In the genomic region with DNA sequence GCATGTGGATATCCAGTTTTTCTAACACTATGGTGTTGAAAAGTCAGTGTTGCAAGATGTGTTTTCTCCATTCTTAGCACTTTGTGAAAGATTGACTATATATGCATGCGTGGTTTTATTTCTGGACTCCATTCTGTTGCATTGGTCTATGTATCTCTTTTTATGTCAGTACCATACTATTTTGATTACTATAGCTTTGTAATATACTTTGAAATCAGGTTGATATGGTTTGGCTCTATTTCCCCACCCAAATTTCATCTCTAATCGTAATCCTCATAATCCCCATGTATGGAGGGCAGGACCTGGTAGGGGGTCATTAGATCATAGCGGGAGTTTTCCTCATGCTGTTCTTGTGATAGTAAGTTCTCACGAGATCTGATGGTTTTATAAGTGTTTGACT, we compare ENCODE assay signal across 23 cellular contexts.
"Had no signal": no experiment of that assay in that cellular context is flagged by ENCODE, and none has a peak within 500 bp of the region (broad histone marks: within the 10 kb centered on the region; RNA-seq: fewer than 3 reads in every experiment).

No MANE protein-coding gene starts in this region.

- H3K27me3 Mint-ChIP-seq: naive thymus-derived CD8-positive, alpha-beta T cell; type B pancreatic cell had no signal

- H3K9me3 ChIP-seq: gastrocnemius medialis, prostate gland, sigmoid colon, thyroid gland had no signal

- H3K4me3 Mint-ChIP-seq: naive thymus-derived CD8-positive, alpha-beta T cell; nephron progenitor cell; stimulated activated effector memory CD8-positive, alpha-beta T cell treated with anti-CD3 and anti-CD28 coated beads, Interleukin-12 subunit alpha, Interleukin-12 subunit beta, amount 100 ng/mL, for 72 hours; type B pancreatic cell had no signal

- FAIRE-seq: keratinocyte had no signal

- H3K27ac Mint-ChIP-seq: nephron progenitor cell; stimulated activated effector memory CD8-positive, alpha-beta T cell treated with anti-CD3 and anti-CD28 coated beads, Interleukin-12 subunit alpha, Interleukin-12 subunit beta, amount 100 ng/mL, for 72 hours; type B pancreatic cell had no signal

- DNase-seq: cortex of kidney; foreskin fibroblast; gastrocnemius medialis; head of caudate nucleus; mesendoderm; midbrain; naive thymus-derived CD8-positive, alpha-beta T cell; nephron progenitor cell; nucleus accumbens; sigmoid colon; stimulated activated CD4-positive, alpha-beta T cell treated with anti-CD3 and anti-CD28 coated beads, Interleukin-2, amount 100 ng/mL, for 24 hours; stimulated activated CD4-positive, alpha-beta T cell treated with anti-CD3 and anti-CD28 coated beads, Interleukin-4, amount 100 ng/mL, for 24 hours; stimulated activated naive CD4-positive, alpha-beta T cell treated with Interleukin-2 at 50 U/mL for 16 hours; stomach; thyroid gland had no signal

- H3K27me3 ChIP-seq: gastrocnemius medialis, right atrium auricular region, sigmoid colon, stomach, thyroid gland had no signal

- H3K4me3 ChIP-seq: gastrocnemius medialis, lung, prostate gland, right atrium auricular region, sigmoid colon, stomach, thyroid gland had no signal

- H3K36me3 ChIP-seq: gastrocnemius medialis, prostate gland, right atrium auricular region, sigmoid colon, thyroid gland had no signal

- H3K4me1 ChIP-seq: prostate gland had no signal

- ATAC-seq: esophagus mucosa; gastrocnemius medialis; naive thymus-derived CD8-positive, alpha-beta T cell; stimulated activated effector memory CD8-positive, alpha-beta T cell treated with anti-CD3 and anti-CD28 coated beads, Interleukin-12 subunit alpha, Interleukin-12 subunit beta, amount 100 ng/mL, for 72 hours had no signal

- H3K27ac ChIP-seq: epithelial cell of prostate, gastrocnemius medialis, prostate gland, right atrium auricular region, sigmoid colon, stomach, thyroid gland had no signal
